ENCODE assay signal across 13 cellular contexts in the genomic region with DNA sequence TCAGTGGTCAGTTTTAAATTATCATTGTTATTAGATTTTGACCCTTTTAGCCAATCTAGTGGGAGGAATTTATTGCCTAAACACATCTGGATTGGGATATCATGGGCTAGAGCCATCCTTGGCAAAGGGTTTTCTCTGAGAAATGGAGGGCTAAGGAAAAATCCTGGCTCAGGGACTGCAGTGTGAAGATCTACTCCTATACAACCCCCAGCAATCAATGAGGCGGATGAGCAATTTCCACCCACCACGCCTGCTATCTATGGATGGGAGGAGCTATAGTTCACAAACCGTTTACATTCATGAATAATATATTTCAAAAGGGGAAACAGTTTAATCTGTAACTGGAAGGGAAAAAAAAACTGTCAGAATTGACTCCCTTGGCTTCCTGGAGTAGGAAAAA. TPM values are rescaled to one million over a fixed set of nuclear protein-coding genes. Genes with fewer than 3 reads are reported as not detected.
DNase-seq lines count a peak whose midpoint lies in the region; ATAC-seq and TF ChIP-seq lines count a peak whose summit lies in the region.
"Had no signal": no experiment of that assay in that cellular context is flagged by ENCODE, and none has a peak within 500 bp of the region (broad histone marks: within the 10 kb centered on the region; RNA-seq: fewer than 3 reads in every experiment).

No MANE protein-coding gene starts in this region.

- H3F3A ChIP-seq in SK-N-SH (replicated peaks; ENCODE audit: insufficient read depth), result peaks cover 61% of the 10 kb centered on the region

- WGBS in SK-N-SH (ENCODE audit: low lambda C conversion rate), result 15% methylated on average over 3 of the region's 3 CpGs

- CTCF ChIA-PET in SK-N-SH (lab: Yijun Ruan, JAX), result interaction anchor here (1.3 to 3.1 kb wide), 7 partner anchors 64 to 375 kb away, joined by 3 to 18 read pairs (median 7); no protein-coding TSS in a partner anchor

- H3K27me3 ChIP-seq in SK-N-SH (ENCODE audit: insufficient read depth) (no peaks in the 10 kb centered on the region), lower lobe of right lung (ENCODE audit: low read depth) (peaks cover 10% of the 10 kb centered on the region), upper lobe of right lung (no peaks in the 10 kb centered on the region)

- H3K27me3 Mint-ChIP-seq in activated T-helper 2 cell treated with anti-CD3 and anti-CD28 coated beads, Interferon-gamma antibody, Interleukin-2, Interleukin-4, amounts not matched to agents 10 μg/mL and 5 μg/mL and 100 μg/mL, durations not matched to agents 14 hours and 24 hours and 36 hours (ENCODE audit: low read depth), result peaks cover 64% of the 10 kb centered on the region

- no peak overlapping the region for H2AFZ ChIP-seq in SK-N-SH (ENCODE audit: low read depth)

- no peaks in the 10 kb centered on the region for H3K9me2 ChIP-seq in SK-N-SH

- no peak for TF ChIP-seq EP300 in SK-N-SH (IDR thresholded peaks at IDR 0.05; ENCODE audit: borderline replicate concordance in 1 of 2, low read depth in 1 of 2, low read length in 1 of 2)

- peak overlapping the region; percentile 100 for H3K9ac ChIP-seq in SK-N-SH

- H4K20me1 ChIP-seq in SK-N-SH (ENCODE audit: insufficient read depth), result peaks cover 34% of the 10 kb centered on the region

- H3K27ac ChIP-seq in SK-N-SH (ENCODE audit: low read depth in 2 of 2, low read length in 1 of 2) (peak overlapping the region; percentile 77 to 99; a peak in 3 of 4 replicates), lower lobe of right lung (peak overlapping the region; percentile 92), upper lobe of right lung (peak overlapping the region; percentile 90)
- H3K27ac ChIP-seq: 22Rv1 had no signal

- H3K36me3 ChIP-seq in SK-N-SH (replicated peaks in 1 of 2; ENCODE audit: control insufficient read depth in 1 of 2, insufficient read depth in 2 of 2, low read length in 1 of 2), result peaks cover 45 to 54% of the 10 kb centered on the region in 2 experiments
- peaks cover 8% of the 10 kb centered on the region for H3K36me3 ChIP-seq in lower lobe of right lung
- no peaks in the 10 kb centered on the region for H3K36me3 ChIP-seq in upper lobe of right lung

- no peaks in the 10 kb centered on the region for H3K9me3 ChIP-seq in SK-N-SH
- H3K9me3 ChIP-seq in lower lobe of right lung, result no peaks in the 10 kb centered on the region
- H3K9me3 ChIP-seq in upper lobe of right lung, result no peaks in the 10 kb centered on the region

- H3K4me1 ChIP-seq in SK-N-SH (ENCODE audit: control insufficient read depth in 1 of 2, insufficient read depth in 2 of 2, low read depth in 1 of 2, low read length in 1 of 2), result peaks cover 4 to 37% of the 10 kb centered on the region in 2 experiments
- H3K4me1 ChIP-seq in lower lobe of right lung, result peaks cover 27% of the 10 kb centered on the region
- peaks cover 11% of the 10 kb centered on the region for H3K4me1 ChIP-seq in upper lobe of right lung

- no peak for ATAC-seq in SK-N-SH treated with all-trans-retinoic acid at 6 μM for 48 hours
- ATAC-seq in lower lobe of right lung, result no peak
- no peak for ATAC-seq in upper lobe of right lung
- no peak for ATAC-seq in GM18858 (IDR thresholded peaks at IDR 0.05; ENCODE audit: unreplicated experiment)
- ATAC-seq: stimulated activated naive CD8-positive, alpha-beta T cell treated with anti-CD3 and anti-CD28 coated beads, Interleukin-15, Interleukin-2, amounts not matched to agents 100 U/mL and 50 U/mL, for 24 hours had no signal

- H3K79me2 ChIP-seq in SK-N-SH (ENCODE audit: insufficient read depth), result peaks cover 77% of the 10 kb centered on the region

- POLR2A ChIA-PET in SK-N-SH (lab: Yijun Ruan, JAX), result no interaction called here

- TF ChIP-seq RAD21 in SK-N-SH (IDR thresholded peaks at IDR 0.05; ENCODE audit: low read length), result no peak

- H3K4me3 ChIP-seq in SK-N-SH (ENCODE audit: low read depth in 2 of 2, low read length in 1 of 2) (peak overlapping the region; percentile 57 to 84; a peak in 3 of 4 replicates), lower lobe of right lung (peak overlapping the region; percentile 76), upper lobe of right lung (peak overlapping the region; percentile 68)

- no peaks in the 10 kb centered on the region for H3K36me3 Mint-ChIP-seq in activated T-helper 2 cell treated with anti-CD3 and anti-CD28 coated beads, Interferon-gamma antibody, Interleukin-2, Interleukin-4, amounts not matched to agents 10 μg/mL and 5 μg/mL and 100 μg/mL, durations not matched to agents 14 hours and 24 hours and 36 hours (ENCODE audit: low read depth)

- H3K9me3 Mint-ChIP-seq in activated T-helper 2 cell treated with anti-CD3 and anti-CD28 coated beads, Interferon-gamma antibody, Interleukin-2, Interleukin-4, amounts not matched to agents 10 μg/mL and 5 μg/mL and 100 μg/mL, durations not matched to agents 14 hours and 24 hours and 36 hours, result no peaks in the 10 kb centered on the region

- peaks cover 23% of the 10 kb centered on the region for H3K4me1 Mint-ChIP-seq in activated T-helper 2 cell treated with anti-CD3 and anti-CD28 coated beads, Interferon-gamma antibody, Interleukin-2, Interleukin-4, amounts not matched to agents 10 μg/mL and 5 μg/mL and 100 μg/mL, durations not matched to agents 14 hours and 24 hours and 36 hours (ENCODE audit: low read depth)

- DNase-seq in SK-N-SH (no peak), astrocyte of the hippocampus (ENCODE audit: low read depth, low spot score) (peak; percentile 22), lower lobe of right lung (no peak), upper lobe of right lung (no peak), activated gamma-delta T cell (lab: John Stamatoyannopoulos, UW) (no peak)
- no peak for DNase-seq in activated T-helper 2 cell treated with anti-CD3 and anti-CD28 coated beads, Interferon-gamma antibody, Interleukin-2, Interleukin-4, amounts not matched to agents 10 μg/mL and 5 μg/mL and 100 μg/mL, durations not matched to agents 14 hours and 24 hours and 36 hours (ENCODE audit: low spot score)
- DNase-seq: activated CD8-positive, alpha-beta memory T cell treated with anti-CD3 and anti-CD28 coated beads for 24 hours; NCI-H1436 treated with DMSO at 0.1 percent for 48 hours; small intestine; stimulated activated naive CD8-positive, alpha-beta T cell treated with anti-CD3 and anti-CD28 coated beads, Interleukin-15, Interleukin-2, amounts not matched to agents 100 U/mL and 50 U/mL, for 24 hours had no signal

- H3K27ac Mint-ChIP-seq in activated T-helper 2 cell treated with anti-CD3 and anti-CD28 coated beads, Interferon-gamma antibody, Interleukin-2, Interleukin-4, amounts not matched to agents 10 μg/mL and 5 μg/mL and 100 μg/mL, durations not matched to agents 14 hours and 24 hours and 36 hours, result no peak overlapping the region

- intact Hi-C loops in lower lobe of right lung (cut with DNase I) (loop anchor here (10.0 kb wide), 1 partner anchor 263 kb away; no protein-coding TSS in a partner anchor), upper lobe of right lung (cut with DNase I) (loop anchor here (10.0 kb wide), 2 partner anchors 47 to 263 kb away; no protein-coding TSS in a partner anchor)
- intact Hi-C loops in activated T-helper 2 cell treated with anti-CD3 and anti-CD28 coated beads, Interferon-gamma antibody, Interleukin-2, Interleukin-4, amounts not matched to agents 10 μg/mL and 5 μg/mL and 100 μg/mL, durations not matched to agents 14 hours and 24 hours and 36 hours (cut with micrococcal nuclease), result loop anchor here (10.0 kb wide), 1 partner anchor 353 kb away; no protein-coding TSS in a partner anchor

- H3K4me3 Mint-ChIP-seq in activated T-helper 2 cell treated with anti-CD3 and anti-CD28 coated beads, Interferon-gamma antibody, Interleukin-2, Interleukin-4, amounts not matched to agents 10 μg/mL and 5 μg/mL and 100 μg/mL, durations not matched to agents 14 hours and 24 hours and 36 hours (ENCODE audit: low read depth), result no peak overlapping the region

- H3K4me2 ChIP-seq in SK-N-SH, result peak overlapping the region; percentile 90

- no peak for TF ChIP-seq CTCF in SK-N-SH (IDR thresholded peaks at IDR 0.05)
- TF ChIP-seq CTCF in lower lobe of right lung (IDR thresholded peaks at IDR 0.05), result no peak
- TF ChIP-seq CTCF in upper lobe of right lung (IDR thresholded peaks at IDR 0.05), result no peak

TF ChIP-seq in SK-N-SH, 30 proteins besides CTCF, POLR2A, EP300 and RAD21 (continues in another document):
- TF ChIP-seq JUND (IDR thresholded peaks at IDR 0.05) (peak; percentile 17; the same call in 1 of the 2 replicates), MEF2A (IDR thresholded peaks at IDR 0.05; ENCODE audit: borderline replicate concordance, low read depth) (no peak)
- TF ChIP-seq, protein P1, sequence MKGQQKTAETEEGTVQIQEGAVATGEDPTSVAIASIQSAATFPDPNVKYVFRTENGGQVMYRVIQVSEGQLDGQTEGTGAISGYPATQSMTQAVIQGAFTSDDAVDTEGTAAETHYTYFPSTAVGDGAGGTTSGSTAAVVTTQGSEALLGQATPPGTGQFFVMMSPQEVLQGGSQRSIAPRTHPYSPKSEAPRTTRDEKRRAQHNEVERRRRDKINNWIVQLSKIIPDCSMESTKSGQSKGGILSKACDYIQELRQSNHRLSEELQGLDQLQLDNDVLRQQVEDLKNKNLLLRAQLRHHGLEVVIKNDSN (IDR thresholded peaks at IDR 0.05; ENCODE audit: borderline replicate concordance, low read depth), result no peak

TF ChIP-seq in SK-N-SH treated with all-trans-retinoic acid at 6 μM for 48 hours, 23 proteins besides CTCF, POLR2A, EP300 and RAD21:
- TF ChIP-seq GLIS3 (CRISPR knock-in tag; IDR thresholded peaks at IDR 0.05), result no peak
- no peak for TF ChIP-seq SNAI2 (CRISPR knock-in tag; IDR thresholded peaks at IDR 0.05)
- no peak for TF ChIP-seq ZFP30 (CRISPR knock-in tag; IDR thresholded peaks at IDR 0.05)
- no peak for TF ChIP-seq ESRRG (CRISPR knock-in tag; IDR thresholded peaks at IDR 0.05)

RNA-seq across cellular contexts. Expression of gene CAV1, which starts 2.7 kb away (rescaled TPM):
- polyA plus RNA-seq in SK-N-SH (2012; rRNA removed), result 968 and 1,061 TPM in 2 replicates
- 882 and 1,015 TPM in 2 replicates for polyA plus RNA-seq in SK-N-SH (2012; cell fraction: cytosol; rRNA removed)
- polyA plus RNA-seq in SK-N-SH (2012; cell fraction: nucleus; rRNA removed), result 515 and 554 TPM in 2 replicates
- 531 TPM for total RNA-seq in lower lobe of right lung
- total RNA-seq in upper lobe of right lung, result 695 TPM
- 0.41 and 0.57 TPM in 2 replicates for total RNA-seq in activated T-helper 2 cell treated with anti-CD3 and anti-CD28 coated beads, Interferon-gamma antibody, Interleukin-2, Interleukin-4, amounts not matched to agents 10 μg/mL and 5 μg/mL and 100 μg/mL, durations not matched to agents 14 hours and 24 hours and 36 hours

RNA-seq across cellular contexts. Expression of gene CAV2, which starts 28.0 kb away (rescaled TPM):
- polyA plus RNA-seq in SK-N-SH (2012; rRNA removed), result 182 and 265 TPM in 2 replicates
- polyA plus RNA-seq in SK-N-SH (2012; cell fraction: cytosol; rRNA removed), result 265 and 285 TPM in 2 replicates
- polyA plus RNA-seq in SK-N-SH (2012; cell fraction: nucleus; rRNA removed), result 58.7 and 83.4 TPM in 2 replicates
- 143 TPM for total RNA-seq in lower lobe of right lung
- 192 TPM for total RNA-seq in upper lobe of right lung
- not detected in 2 replicates for total RNA-seq in activated T-helper 2 cell treated with anti-CD3 and anti-CD28 coated beads, Interferon-gamma antibody, Interleukin-2, Interleukin-4, amounts not matched to agents 10 μg/mL and 5 μg/mL and 100 μg/mL, durations not matched to agents 14 hours and 24 hours and 36 hours

Comparison
In these comparisons a context has a peak if more than half of its experiments do, and no peak if none do; other contexts are left out.
1. RNA of gene CAV1, which starts 2.7 kb away (total RNA-seq): 695 TPM in upper lobe of right lung (single experiment) and 531 TPM in lower lobe of right lung (single experiment); 0.41 to 0.57 TPM in activated T-helper 2 cell treated with anti-CD3 and anti-CD28 coated beads, Interferon-gamma antibody, Interleukin-2, Interleukin-4, amounts not matched to agents 10 μg/mL and 5 μg/mL and 100 μg/mL, durations not matched to agents 14 hours and 24 hours and 36 hours; every median in the first group is over 100 times any median in the second.
2. RNA of gene CAV2, which starts 28.0 kb away (total RNA-seq): 192 TPM in upper lobe of right lung (single experiment) and 143 TPM in lower lobe of right lung (single experiment); not detected in activated T-helper 2 cell treated with anti-CD3 and anti-CD28 coated beads, Interferon-gamma antibody, Interleukin-2, Interleukin-4, amounts not matched to agents 10 μg/mL and 5 μg/mL and 100 μg/mL, durations not matched to agents 14 hours and 24 hours and 36 hours; every median in the first group is over 100 times any median in the second.
3. Peak in every context shown above with its lines, with median percentiles within 50 percentile points of each other: H3K27ac ChIP-seq and H3K4me3 ChIP-seq.